ENCODE assay signal across 10 cellular contexts in genomic region chrX:38192007-38192625, GRCh38. TPM values are rescaled to one million over a fixed set of nuclear protein-coding genes. Genes with fewer than 3 reads are reported as not detected.
DNase-seq lines count a peak whose midpoint lies in the region; ATAC-seq, FAIRE-seq and TF ChIP-seq lines count a peak whose summit lies in the region.
"Had no signal": no experiment of that assay in that cellular context is flagged by ENCODE, and none has a peak within 500 bp of the region (broad histone marks: within the 10 kb centered on the region; RNA-seq: fewer than 3 reads in every experiment).

No MANE protein-coding gene starts in this region.

- TF ChIP-seq CTCF in endodermal cell (conservative IDR thresholded peaks at IDR 0.05) (peak; percentile 71), retinal pigment epithelial cell (conservative IDR thresholded peaks at IDR 0.05; ENCODE audit: low read depth, low read length) (peak; percentile 63)

- DNase-seq in NCI-H2227 (lab: John Stamatoyannopoulos, UW; ENCODE audit: unreplicated experiment) (peak; percentile 23), NCI-H2227 treated with DMSO at 0.1 percent for 48 hours (lab: John Stamatoyannopoulos, UW) (no peak), NCI-H1694 treated with DMSO at 0.1 percent for 48 hours (lab: John Stamatoyannopoulos, UW) (peak; percentile 22), endodermal cell (peak; percentile 65), retinal pigment epithelial cell (ENCODE audit: low read depth) (no peak), HTR-8/SVneo (ENCODE audit: insufficient read length, low spot score) (no peak), NCI-H2081 treated with DMSO at 0.1 percent for 48 hours (lab: John Stamatoyannopoulos, UW) (no peak)

- H3K4me1 Mint-ChIP-seq in endodermal cell, result peaks cover 17% of the 10 kb centered on the region
- H3K4me1 Mint-ChIP-seq: CD4-positive, CD25-positive, alpha-beta regulatory T cell had no signal

- no peak overlapping the region for H3K4me3 ChIP-seq in endodermal cell (ENCODE audit: low read length)
- H3K4me3 ChIP-seq in retinal pigment epithelial cell (ENCODE audit: low read length), result no peak overlapping the region
- H3K4me3 ChIP-seq: mucosa of descending colon had no signal

- no peak for FAIRE-seq in HTR-8/SVneo (lab: Jason Lieb, UNC)

- no peaks in the 10 kb centered on the region for H3K9me3 ChIP-seq in endodermal cell (ENCODE audit: control insufficient read depth, low read length)
- H3K9me3 ChIP-seq: mucosa of descending colon had no signal

- H3K36me3 Mint-ChIP-seq in endodermal cell (ENCODE audit: low read depth), result no peaks in the 10 kb centered on the region
- H3K36me3 Mint-ChIP-seq: CD4-positive, CD25-positive, alpha-beta regulatory T cell had no signal

- 72% methylated on average over 4 of the region's 5 CpGs; no CpG with 5 or more reads in 1 of the 2 experiments for WGBS in endodermal cell (ENCODE audit: insufficient coverage in 1 of 2, insufficient read length in 1 of 2), 2 experiments

- H3K36me3 ChIP-seq in endodermal cell (ENCODE audit: control insufficient read depth, insufficient read depth, low read length), result no peaks in the 10 kb centered on the region

- peaks cover 48% of the 10 kb centered on the region for H3K9me3 Mint-ChIP-seq in endodermal cell
- H3K9me3 Mint-ChIP-seq: CD4-positive, CD25-positive, alpha-beta regulatory T cell had no signal

- no peaks in the 10 kb centered on the region for H3K4me1 ChIP-seq in endodermal cell (ENCODE audit: control insufficient read depth, insufficient read depth, low read length)

- H3K27ac ChIP-seq in endodermal cell (ENCODE audit: low read depth, low read length), result no peak overlapping the region

- no peak overlapping the region for H3K27ac Mint-ChIP-seq in endodermal cell
- H3K27ac Mint-ChIP-seq: CD4-positive, CD25-positive, alpha-beta regulatory T cell had no signal

- no peak for ATAC-seq in HG03342 (IDR thresholded peaks at IDR 0.05; ENCODE audit: unreplicated experiment)
- ATAC-seq: mucosa of descending colon had no signal

- no peaks in the 10 kb centered on the region for H3K27me3 ChIP-seq in endodermal cell (ENCODE audit: control insufficient read depth, insufficient read depth, low read length, poor library complexity, severe bottlenecking)

- no peaks in the 10 kb centered on the region for H3K27me3 Mint-ChIP-seq in endodermal cell (ENCODE audit: insufficient read depth)

- no peak overlapping the region for H3K4me3 Mint-ChIP-seq in endodermal cell
- H3K4me3 Mint-ChIP-seq: CD4-positive, CD25-positive, alpha-beta regulatory T cell had no signal

- H3K9ac ChIP-seq in endodermal cell (ENCODE audit: extremely low read depth, low read length, poor library complexity, severe bottlenecking), result no peak overlapping the region

RNA-seq across cellular contexts. Expression of gene SRPX, which starts 28.6 kb away (rescaled TPM):
- 1 to 10 TPM; 1.8 to 3.4 TPM for total RNA-seq in endodermal cell
- 7.1 TPM for polyA plus RNA-seq in endodermal cell (2013, experiment 1 of 2)
- 7.5 TPM for polyA plus RNA-seq in endodermal cell (2013, experiment 2 of 2)
- total RNA-seq: CD4-positive, CD25-positive, alpha-beta regulatory T cell had no signal
- polyA plus RNA-seq: CD4-positive, CD25-positive, alpha-beta regulatory T cell had no signal

Comparison
In these comparisons a context has a peak if more than half of its experiments do, and no peak if none do; other contexts are left out.
1. DNase-seq: peak in NCI-H2227 (single experiment), NCI-H1694 treated with DMSO at 0.1 percent for 48 hours (single experiment) and endodermal cell (single experiment); none in NCI-H2227 treated with DMSO at 0.1 percent for 48 hours (single experiment), retinal pigment epithelial cell (single experiment), HTR-8/SVneo (single experiment) and NCI-H2081 treated with DMSO at 0.1 percent for 48 hours (single experiment).